Comparison of ENCODE assay signal across 9 cellular contexts in the genomic region with DNA sequence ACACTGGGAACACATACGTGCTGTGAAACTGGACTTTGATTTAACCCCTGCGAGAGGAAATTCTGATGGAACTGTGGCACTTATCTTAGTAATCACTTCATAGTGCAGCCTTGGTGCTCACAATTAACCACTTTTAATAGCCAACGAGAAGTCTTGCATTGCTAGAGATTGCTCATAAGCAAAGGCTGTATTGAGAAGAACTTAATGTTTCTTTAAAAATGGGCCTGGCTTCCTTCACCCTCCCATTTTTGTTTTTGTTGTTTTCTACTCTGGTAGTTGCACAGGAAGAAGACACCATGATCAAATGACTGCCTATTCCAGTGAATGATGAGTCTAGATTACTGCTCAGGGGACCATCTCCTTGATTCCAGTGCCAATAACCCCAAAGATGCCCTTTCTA.
"Had no signal": no experiment of that assay in that cellular context is flagged by ENCODE, and none has a peak within 500 bp of the region (broad histone marks: within the 10 kb centered on the region; RNA-seq: fewer than 3 reads in every experiment).

No MANE protein-coding gene starts in this region.

- H3K27ac ChIP-seq: KMS-11 had no signal

- DNase-seq: GOT3, H9, HCEC 1CT, IMR-90, Karpas-422, KBM-7 had no signal

- FAIRE-seq: H54, HTR-8/SVneo had no signal

- H3K9ac ChIP-seq: KMS-11 had no signal

- H3K27ac Mint-ChIP-seq: H9 had no signal

- H3K4me2 ChIP-seq: KMS-11 had no signal

- H3K4me3 Mint-ChIP-seq: H9 had no signal
